Comparison of ENCODE assay signal across 15 cellular contexts in genomic region chr13:31631716-31632115, GRCh38.
DNase-seq lines count a peak whose midpoint lies in the region; TF ChIP-seq lines count a peak whose summit lies in the region.
"Had no signal": no experiment of that assay in that cellular context is flagged by ENCODE, and none has a peak within 500 bp of the region (broad histone marks: within the 10 kb centered on the region; RNA-seq: fewer than 3 reads in every experiment).

No MANE protein-coding gene starts in this region.

- H3K27ac ChIP-seq in HEK293 (ENCODE audit: extremely low read depth, low read depth, low read length) (no peak overlapping the region), SK-N-MC (peak overlapping the region; percentile 85), endodermal cell (ENCODE audit: low read depth, low read length) (no peak overlapping the region), osteoblast (ENCODE audit: low read depth, low read length) (peak overlapping the region; percentile 68), esophagus muscularis mucosa (replicated peaks in 1 of 4) (no peak overlapping the region)
- H3K27ac ChIP-seq: HL-60 had no signal

- H3K9ac ChIP-seq in SK-N-MC (ENCODE audit: insufficient read length) (no peak overlapping the region), endodermal cell (ENCODE audit: extremely low read depth, low read length, poor library complexity, severe bottlenecking) (peak overlapping the region; percentile 84)
- H3K9ac ChIP-seq: BLaER1 treated with 17β-estradiol and CSF1 and Interleukin-3, amounts not matched to agents 10 nM and 100 nM had no signal

- no peak overlapping the region for H3K4me3 ChIP-seq in HEK293 (ENCODE audit: low read depth, low read length)
- H3K4me3 ChIP-seq in SK-N-MC = no peak overlapping the region
- peak overlapping the region; percentile 61 for H3K4me3 ChIP-seq in endodermal cell (ENCODE audit: low read length)
- no peak overlapping the region for H3K4me3 ChIP-seq in osteoblast (ENCODE audit: insufficient read depth, low read length)
- no peak overlapping the region for H3K4me3 ChIP-seq in esophagus muscularis mucosa
- H3K4me3 ChIP-seq: BLaER1 treated with 17β-estradiol and CSF1 and Interleukin-3, amounts not matched to agents 10 nM and 100 nM; HAP-1 had no signal

- POLR2A ChIA-PET in HEK293 (lab: Yijun Ruan, JAX) = no interaction called here

- no peaks in the 10 kb centered on the region for H3K36me3 ChIP-seq in HEK293 (ENCODE audit: control insufficient read depth in 2 of 2, insufficient read depth in 1 of 2, low read length in 2 of 2)
- no peaks in the 10 kb centered on the region for H3K36me3 ChIP-seq in SK-N-MC (ENCODE audit: insufficient read depth, low read length)
- peaks cover 5% of the 10 kb centered on the region for H3K36me3 ChIP-seq in endodermal cell (ENCODE audit: control insufficient read depth, insufficient read depth, low read length)
- H3K36me3 ChIP-seq in osteoblast (ENCODE audit: insufficient read depth, low read length) = no peaks in the 10 kb centered on the region
- H3K36me3 ChIP-seq in esophagus muscularis mucosa = no peaks in the 10 kb centered on the region
- H3K36me3 ChIP-seq: BLaER1 treated with 17β-estradiol and CSF1 and Interleukin-3, amounts not matched to agents 10 nM and 100 nM; HAP-1 had no signal

- H2AFZ ChIP-seq in osteoblast (ENCODE audit: low read length) = peak overlapping the region; percentile 60

- no peaks in the 10 kb centered on the region for H3K79me2 ChIP-seq in osteoblast (ENCODE audit: insufficient read depth, low read length)

- no peak for TF ChIP-seq EP300 in esophagus muscularis mucosa (IDR thresholded peaks at IDR 0.05)

- no peaks in the 10 kb centered on the region for H3K4me1 ChIP-seq in HEK293 (ENCODE audit: control insufficient read depth, insufficient read depth, low read length)
- no peaks in the 10 kb centered on the region for H3K4me1 ChIP-seq in endodermal cell (ENCODE audit: control insufficient read depth, insufficient read depth, low read length)
- peaks cover 44% of the 10 kb centered on the region for H3K4me1 ChIP-seq in osteoblast (ENCODE audit: insufficient read depth, low read length)
- no peaks in the 10 kb centered on the region for H3K4me1 ChIP-seq in esophagus muscularis mucosa
- H3K4me1 ChIP-seq: HAP-1 had no signal

- TF ChIP-seq POLR2A in esophagus muscularis mucosa (IDR thresholded peaks at IDR 0.05; ENCODE audit: low read depth) = no peak

- H3K9me3 ChIP-seq in HEK293 (ENCODE audit: control insufficient read depth, insufficient read depth, low read depth, low read length) (no peaks in the 10 kb centered on the region), SK-N-MC (ENCODE audit: low read depth, low read length) (no peaks in the 10 kb centered on the region), endodermal cell (ENCODE audit: control insufficient read depth, low read length) (peaks cover 38% of the 10 kb centered on the region), osteoblast (ENCODE audit: low read depth, low read length) (no peaks in the 10 kb centered on the region), esophagus muscularis mucosa (peaks cover 0 to 7% (median 2%) of the 10 kb centered on the region in 4 donors)

- no peaks in the 10 kb centered on the region for H3K27me3 ChIP-seq in endodermal cell (ENCODE audit: control insufficient read depth, insufficient read depth, low read length, poor library complexity, severe bottlenecking)
- no peaks in the 10 kb centered on the region for H3K27me3 ChIP-seq in osteoblast (ENCODE audit: insufficient read depth, low read length)
- H3K27me3 ChIP-seq in esophagus muscularis mucosa = no peaks in the 10 kb centered on the region
- H3K27me3 ChIP-seq: BLaER1 treated with 17β-estradiol and CSF1 and Interleukin-3, amounts not matched to agents 10 nM and 100 nM had no signal

- CTCF ChIA-PET in HEK293 (lab: Yijun Ruan, JAX) = no interaction called here

- H3K9me3 Mint-ChIP-seq in endodermal cell = peaks cover 80% of the 10 kb centered on the region

- DNase-seq in SK-N-MC (ENCODE audit: low read depth, low spot score) = no peak
- no peak for DNase-seq in endodermal cell
- DNase-seq in osteoblast (ENCODE audit: insufficient read length, low spot score, missing footprints) = no peak
- DNase-seq in NOMO-1 (lab: John Stamatoyannopoulos, UW; ENCODE audit: unreplicated experiment in 2 of 2) = no peak
- DNase-seq in NCI-H524 (lab: John Stamatoyannopoulos, UW) = no peak
- DNase-seq in esophagus muscularis mucosa (ENCODE audit: extremely low spot score) = no peak
- DNase-seq: Calu3; CD8-positive, alpha-beta T cell; DMS79 treated with DMSO at 0.1 percent for 48 hours; GF-D8 had no signal

- H4K20me1 ChIP-seq in osteoblast (ENCODE audit: insufficient read depth, low read length) = no peaks in the 10 kb centered on the region
- H4K20me1 ChIP-seq: BLaER1 treated with 17β-estradiol and CSF1 and Interleukin-3, amounts not matched to agents 10 nM and 100 nM had no signal

- no peak for TF ChIP-seq CTCF in HEK293 (tag by site-specific recombination; IDR thresholded peaks at IDR 0.05)
- TF ChIP-seq CTCF in endodermal cell (conservative IDR thresholded peaks at IDR 0.05) = no peak
- no peak for TF ChIP-seq CTCF in osteoblast (IDR thresholded peaks at IDR 0.05; ENCODE audit: extremely low read depth, low read depth, low read length)
- TF ChIP-seq CTCF in esophagus muscularis mucosa (IDR thresholded peaks at IDR 0.05) = no peak

- intact Hi-C loops in esophagus muscularis mucosa (cut with DNase I) = no loop called here

- H3K4me1 Mint-ChIP-seq in endodermal cell = peaks cover 12% of the 10 kb centered on the region
- H3K4me1 Mint-ChIP-seq: B cell had no signal

- H3K27ac Mint-ChIP-seq in endodermal cell = peak overlapping the region; percentile 41
- H3K27ac Mint-ChIP-seq: B cell; CD8-positive, alpha-beta T cell had no signal

- no peaks in the 10 kb centered on the region for H3K27me3 Mint-ChIP-seq in endodermal cell (ENCODE audit: insufficient read depth)

- peaks cover 24% of the 10 kb centered on the region for H3K36me3 Mint-ChIP-seq in endodermal cell (ENCODE audit: low read depth)
- H3K36me3 Mint-ChIP-seq: CD8-positive, alpha-beta T cell had no signal

- no peak overlapping the region for H3K4me2 ChIP-seq in osteoblast (ENCODE audit: insufficient read depth, low read length)

- no peak overlapping the region for H3K4me3 Mint-ChIP-seq in endodermal cell
- H3K4me3 Mint-ChIP-seq: B cell; CD8-positive, alpha-beta T cell had no signal

TF ChIP-seq in HEK293, 187 proteins besides CTCF, POLR2A, EP300 and RAD21:
- TF ChIP-seq KLF9 (tag by site-specific recombination; IDR thresholded peaks at IDR 0.05; ENCODE audit: low read depth) (no peak), ZNF707 (tag by site-specific recombination; IDR thresholded peaks at IDR 0.05) (no peak), BCL6B (tag by site-specific recombination; IDR thresholded peaks at IDR 0.05) (no peak), KLF10 (tag by site-specific recombination; IDR thresholded peaks at IDR 0.05) (no peak), ZNF121 (tag by site-specific recombination; IDR thresholded peaks at IDR 0.05) (no peak), WT1 (tag by site-specific recombination; IDR thresholded peaks at IDR 0.05) (no peak), TCF7L2 (IDR thresholded peaks at IDR 0.05; ENCODE audit: borderline replicate concordance, low read depth, low read length) (0 out of 2 replicates have a peak, but pooled peaks have one; percentile 27)

Comparison
In these comparisons a context has a peak if more than half of its experiments do, and no peak if none do; other contexts are left out.
1. H3K27ac ChIP-seq: peak in SK-N-MC (single experiment) and osteoblast (single experiment); none in HEK293 (single experiment), endodermal cell (single experiment) and esophagus muscularis mucosa (0 of 4).